Comparison of ENCODE assay signal across 1 cellular context in the genomic region with DNA sequence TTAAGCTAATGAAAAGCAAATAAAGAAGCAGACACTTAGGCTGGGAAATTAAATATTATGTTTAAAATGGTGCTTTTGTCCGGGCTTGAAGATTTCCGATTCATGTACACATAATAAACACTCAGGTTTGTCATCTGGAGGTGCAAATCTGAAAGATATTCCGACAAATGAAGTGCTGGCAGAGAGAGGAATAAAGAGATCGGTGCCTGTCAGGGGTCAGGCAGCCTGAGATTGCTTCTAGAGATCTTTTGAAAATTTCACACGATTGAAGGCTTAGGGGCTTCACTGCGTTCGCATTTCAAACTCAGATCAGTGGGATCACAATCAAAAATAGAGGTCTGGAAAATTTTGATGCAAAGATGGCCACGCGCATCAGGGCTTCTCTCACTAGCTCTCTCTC.
A peak's percentile ranks its signal among the peaks of the same experiment; 100 is the strongest.
TF ChIP-seq lines count a peak whose summit lies in the region.

No MANE protein-coding gene starts in this region.

TF ChIP-seq in GM12878, 131 proteins besides CTCF, POLR2A, EP300 and RAD21:
- TF ChIP-seq BMI1 (IDR thresholded peaks at IDR 0.05; ENCODE audit: borderline replicate concordance) (0 out of 2 replicates have a peak, but pooled peaks have one; percentile 53), BHLHE40 (IDR thresholded peaks at IDR 0.05; ENCODE audit: borderline replicate concordance in 1 of 2, low read depth in 2 of 2, low read length in 1 of 2) (no peak)
